In the genomic region with DNA sequence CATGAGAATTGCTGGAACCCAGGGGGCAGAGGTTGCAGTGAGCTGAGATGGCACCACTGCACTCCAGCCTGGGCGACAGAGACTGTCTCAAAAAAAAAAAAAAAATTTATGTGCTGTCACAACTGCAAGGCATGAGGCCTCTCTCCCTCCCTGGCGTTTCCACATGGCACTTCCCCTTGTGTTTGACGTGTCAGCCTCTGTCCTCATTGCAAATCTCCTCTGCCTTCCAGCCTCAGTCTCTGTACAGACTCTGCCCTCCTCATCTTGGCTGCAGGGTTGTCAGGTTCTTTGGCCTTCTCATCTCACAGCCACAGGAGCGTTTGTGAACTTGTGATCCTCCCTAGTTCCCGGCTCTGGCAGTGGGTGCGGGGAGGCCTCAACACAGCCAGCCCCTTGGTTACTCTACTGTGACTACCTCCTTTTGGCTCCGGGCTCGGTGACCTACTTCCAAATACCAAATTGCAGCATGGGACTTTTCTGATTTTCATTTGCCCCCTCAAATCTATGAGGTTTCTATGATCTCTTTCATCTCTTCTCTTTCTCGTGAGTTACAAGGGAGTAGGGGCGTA, we compare ENCODE assay signal across 20 cellular contexts.
DNase-seq lines count a peak whose midpoint lies in the region; ATAC-seq and TF ChIP-seq lines count a peak whose summit lies in the region.
"Had no signal": no experiment of that assay in that cellular context is flagged by ENCODE, and none has a peak within 500 bp of the region (broad histone marks: within the 10 kb centered on the region; RNA-seq: fewer than 3 reads in every experiment).

No MANE protein-coding gene starts in this region.

- H3K27me3 Mint-ChIP-seq in dendritic cell treated with granulocyte-macrophage colony-stimulating factor and Interleukin-4, amounts not matched to agents 40 ng/mL and 50 ng/mL, for 4 days, result peaks cover 13% of the 10 kb centered on the region
- no peaks in the 10 kb centered on the region for H3K27me3 Mint-ChIP-seq in osteocyte (ENCODE audit: unreplicated experiment)
- H3K27me3 Mint-ChIP-seq: activated naive CD4-positive, alpha-beta T cell treated with anti-CD3 and anti-CD28 coated beads, Interleukin-2, amount 10 ng/mL, durations not matched to agents 7 days and 5 days; brain; stimulated activated naive CD8-positive, alpha-beta T cell treated with anti-CD3 and anti-CD28 coated beads, Interleukin-15, amount 100 ng/mL, for 72 hours had no signal

- no peaks in the 10 kb centered on the region for H3K9me2 ChIP-seq in hepatocyte (replicated peaks; ENCODE audit: insufficient read depth)

- TF ChIP-seq CTCF in osteocyte (IDR thresholded peaks at IDR 0.05) (no peak), hepatocyte (IDR thresholded peaks at IDR 0.05; ENCODE audit: poor library complexity) (no peak)

- H3K4me3 Mint-ChIP-seq in dendritic cell treated with granulocyte-macrophage colony-stimulating factor and Interleukin-4, amounts not matched to agents 40 ng/mL and 50 ng/mL, for 4 days, result no peak overlapping the region
- H3K4me3 Mint-ChIP-seq in osteocyte (ENCODE audit: unreplicated experiment), result no peak overlapping the region
- H3K4me3 Mint-ChIP-seq: activated naive CD4-positive, alpha-beta T cell treated with anti-CD3 and anti-CD28 coated beads, Interleukin-2, amount 10 ng/mL, durations not matched to agents 7 days and 5 days; brain; neural crest cell; stimulated activated naive CD8-positive, alpha-beta T cell treated with anti-CD3 and anti-CD28 coated beads, Interleukin-15, amount 100 ng/mL, for 72 hours had no signal

- no peaks in the 10 kb centered on the region for H3K4me1 ChIP-seq in hepatocyte (ENCODE audit: insufficient read depth)

- intact Hi-C loops in dendritic cell treated with granulocyte-macrophage colony-stimulating factor and Interleukin-4, amounts not matched to agents 40 ng/mL and 50 ng/mL, for 4 days (cut with micrococcal nuclease), result loop anchor here (5.0 kb wide), 2 partner anchors 37 to 38 kb away; no protein-coding TSS in a partner anchor

- no peaks in the 10 kb centered on the region for H3K9me3 Mint-ChIP-seq in dendritic cell treated with granulocyte-macrophage colony-stimulating factor and Interleukin-4, amounts not matched to agents 40 ng/mL and 50 ng/mL, for 4 days
- H3K9me3 Mint-ChIP-seq in osteocyte (ENCODE audit: unreplicated experiment), result no peaks in the 10 kb centered on the region
- H3K9me3 Mint-ChIP-seq: activated naive CD4-positive, alpha-beta T cell treated with anti-CD3 and anti-CD28 coated beads, Interleukin-2, amount 10 ng/mL, durations not matched to agents 7 days and 5 days; brain; stimulated activated naive CD8-positive, alpha-beta T cell treated with anti-CD3 and anti-CD28 coated beads, Interleukin-15, amount 100 ng/mL, for 72 hours had no signal

- peak; percentile 32 for DNase-seq in GDM1 (lab: John Stamatoyannopoulos, UW)
- peak; percentile 58 for DNase-seq in MV-4-11 (lab: John Stamatoyannopoulos, UW)
- DNase-seq in osteocyte (ENCODE audit: extremely low spot score, unreplicated experiment), result no peak
- DNase-seq in effector CD4-positive, alpha-beta T cell, result no peak
- DNase-seq in DMS53 treated with DMSO at 0.1 percent for 48 hours (lab: John Stamatoyannopoulos, UW; ENCODE audit: unreplicated experiment), result no peak
- no peak for DNase-seq in hepatocyte (ENCODE audit: low spot score)
- DNase-seq: activated naive CD4-positive, alpha-beta T cell treated with anti-CD3 and anti-CD28 coated beads, Interleukin-2, amount 10 ng/mL, durations not matched to agents 7 days and 5 days; COR-L47; dorsolateral prefrontal cortex; esophagus squamous epithelium; mesendoderm; NCI-H2029 treated with DMSO at 0.1 percent for 48 hours; NCI-H510A; stimulated activated CD4-positive, alpha-beta T cell treated with anti-CD3 and anti-CD28 coated beads, Interleukin-1b, Interleukin-23, amount 100 ng/mL, for 48 hours; stimulated activated naive CD8-positive, alpha-beta T cell treated with anti-CD3 and anti-CD28 coated beads, Interleukin-15, amount 100 ng/mL, for 72 hours had no signal

- no peaks in the 10 kb centered on the region for H3K36me3 ChIP-seq in hepatocyte (replicated peaks; ENCODE audit: insufficient read depth, low read depth)
- H3K36me3 ChIP-seq: esophagus squamous epithelium had no signal

- no peak overlapping the region for H3K4me3 ChIP-seq in hepatocyte
- H3K4me3 ChIP-seq: dorsolateral prefrontal cortex, esophagus squamous epithelium, SK-N-MC had no signal

- no peaks in the 10 kb centered on the region for H3K27me3 ChIP-seq in hepatocyte
- H3K27me3 ChIP-seq: dorsolateral prefrontal cortex, esophagus squamous epithelium had no signal

- WGBS in hepatocyte (ENCODE audit: low lambda C conversion rate, missing lambda C conversion rate), result 93% methylated on average over 10 of the region's 10 CpGs

- ATAC-seq in GM19328 (IDR thresholded peaks at IDR 0.05; ENCODE audit: unreplicated experiment), result no peak
- ATAC-seq: stimulated activated naive CD8-positive, alpha-beta T cell treated with anti-CD3 and anti-CD28 coated beads, Interleukin-15, amount 100 ng/mL, for 72 hours had no signal

- H3K27ac Mint-ChIP-seq in dendritic cell treated with granulocyte-macrophage colony-stimulating factor and Interleukin-4, amounts not matched to agents 40 ng/mL and 50 ng/mL, for 4 days, result peak overlapping the region; percentile 74
- H3K27ac Mint-ChIP-seq in osteocyte (ENCODE audit: unreplicated experiment), result peak overlapping the region; percentile 86
- H3K27ac Mint-ChIP-seq: activated naive CD4-positive, alpha-beta T cell treated with anti-CD3 and anti-CD28 coated beads, Interleukin-2, amount 10 ng/mL, durations not matched to agents 7 days and 5 days; brain; stimulated activated naive CD8-positive, alpha-beta T cell treated with anti-CD3 and anti-CD28 coated beads, Interleukin-15, amount 100 ng/mL, for 72 hours had no signal

- H2AFZ ChIP-seq in hepatocyte, result no peak overlapping the region

- no peaks in the 10 kb centered on the region for H4K20me1 ChIP-seq in hepatocyte (ENCODE audit: insufficient read depth, poor library complexity, severe bottlenecking)

- H3K79me2 ChIP-seq in hepatocyte, result no peaks in the 10 kb centered on the region

- H3K4me1 Mint-ChIP-seq in dendritic cell treated with granulocyte-macrophage colony-stimulating factor and Interleukin-4, amounts not matched to agents 40 ng/mL and 50 ng/mL, for 4 days (ENCODE audit: low read depth), result peaks cover 48% of the 10 kb centered on the region
- peaks cover 52% of the 10 kb centered on the region for H3K4me1 Mint-ChIP-seq in osteocyte (ENCODE audit: unreplicated experiment)
- H3K4me1 Mint-ChIP-seq: activated naive CD4-positive, alpha-beta T cell treated with anti-CD3 and anti-CD28 coated beads, Interleukin-2, amount 10 ng/mL, durations not matched to agents 7 days and 5 days; brain; neural crest cell had no signal

- no peaks in the 10 kb centered on the region for H3K9me3 ChIP-seq in hepatocyte (ENCODE audit: low read depth)
- H3K9me3 ChIP-seq: esophagus squamous epithelium had no signal

- no peaks in the 10 kb centered on the region for H3K36me3 Mint-ChIP-seq in dendritic cell treated with granulocyte-macrophage colony-stimulating factor and Interleukin-4, amounts not matched to agents 40 ng/mL and 50 ng/mL, for 4 days (ENCODE audit: low read depth)
- H3K36me3 Mint-ChIP-seq in osteocyte (ENCODE audit: unreplicated experiment), result peaks cover 34% of the 10 kb centered on the region
- H3K36me3 Mint-ChIP-seq: activated naive CD4-positive, alpha-beta T cell treated with anti-CD3 and anti-CD28 coated beads, Interleukin-2, amount 10 ng/mL, durations not matched to agents 7 days and 5 days; brain had no signal

- H3K4me2 ChIP-seq in hepatocyte, result no peak overlapping the region

- no peak overlapping the region for H3K27ac ChIP-seq in hepatocyte
- H3K27ac ChIP-seq: dorsolateral prefrontal cortex, SK-N-MC had no signal

Comparison
In these comparisons a context has a peak if more than half of its experiments do, and no peak if none do; other contexts are left out.
1. DNase-seq: peak in GDM1 (single experiment) and MV-4-11 (single experiment); none in osteocyte (single experiment), effector CD4-positive, alpha-beta T cell (single experiment), DMS53 treated with DMSO at 0.1 percent for 48 hours (single experiment) and hepatocyte (single experiment).